ENCODE assay signal across 9 cellular contexts in genomic region chr10:117663750-117664149, GRCh38.
DNase-seq lines count a peak whose midpoint lies in the region; ATAC-seq, FAIRE-seq and TF ChIP-seq lines count a peak whose summit lies in the region.
"Had no signal": no experiment of that assay in that cellular context is flagged by ENCODE, and none has a peak within 500 bp of the region (broad histone marks: within the 10 kb centered on the region; RNA-seq: fewer than 3 reads in every experiment).

No MANE protein-coding gene starts in this region.

- ATAC-seq in GM21367 (IDR thresholded peaks at IDR 0.05; ENCODE audit: unreplicated experiment) (peak; percentile 98), HG03520 (IDR thresholded peaks at IDR 0.05; ENCODE audit: unreplicated experiment) (peak; percentile 99)

- in situ Hi-C loops in G401 (cut with HindIII; ENCODE audit: low sequenced_read_pairs), result no loop called here

- no peak overlapping the region for H3K4me3 ChIP-seq in fibroblast of the aortic adventitia (ENCODE audit: low read depth, low read length)
- no peak overlapping the region for H3K4me3 ChIP-seq in endodermal cell (ENCODE audit: low read length)
- H3K4me3 ChIP-seq: vagina had no signal

- DNase-seq in GM12891 (ENCODE audit: insufficient read length, low spot score) (peak; percentile 55), fibroblast of the aortic adventitia (ENCODE audit: low read depth) (peak; percentile 33), G401 (ENCODE audit: low spot score) (no peak), endodermal cell (no peak), dermis blood vessel endothelial cell (no peak), NCI-H2081 (lab: John Stamatoyannopoulos, UW) (no peak)

- no peaks in the 10 kb centered on the region for H3K36me3 ChIP-seq in endodermal cell (ENCODE audit: control insufficient read depth, insufficient read depth, low read length)
- H3K36me3 ChIP-seq: vagina had no signal

- WGBS in endodermal cell (ENCODE audit: insufficient coverage in 1 of 2, insufficient read length in 1 of 2), 2 experiments, result 55 to 92% methylated on average over 2 of the region's 2 CpGs

- H3K4me1 ChIP-seq in endodermal cell (ENCODE audit: control insufficient read depth, insufficient read depth, low read length), result no peaks in the 10 kb centered on the region
- H3K4me1 ChIP-seq: vagina had no signal

- H3K27me3 Mint-ChIP-seq in endodermal cell (ENCODE audit: insufficient read depth), result peaks cover 7% of the 10 kb centered on the region

- no peak overlapping the region for H3K9ac ChIP-seq in endodermal cell (ENCODE audit: extremely low read depth, low read length, poor library complexity, severe bottlenecking)

- H3K9me3 Mint-ChIP-seq in endodermal cell, result no peaks in the 10 kb centered on the region

- no peak overlapping the region for H3K4me3 Mint-ChIP-seq in endodermal cell

- H3K36me3 Mint-ChIP-seq in endodermal cell (ENCODE audit: low read depth), result no peaks in the 10 kb centered on the region

- TF ChIP-seq CTCF in fibroblast of the aortic adventitia (IDR thresholded peaks at IDR 0.05; ENCODE audit: insufficient read depth, low read length), result no peak
- TF ChIP-seq CTCF in endodermal cell (conservative IDR thresholded peaks at IDR 0.05), result no peak

- no peaks in the 10 kb centered on the region for H3K9me3 ChIP-seq in endodermal cell (ENCODE audit: control insufficient read depth, low read length)
- H3K9me3 ChIP-seq: vagina had no signal

- TF ChIP-seq POLR2A in GM12891 (IDR thresholded peaks at IDR 0.05; ENCODE audit: low read depth, low read length), result no peak

- no peaks in the 10 kb centered on the region for H3K4me1 Mint-ChIP-seq in endodermal cell

- no peak overlapping the region for H3K27ac Mint-ChIP-seq in endodermal cell

- H3K27ac ChIP-seq in endodermal cell (ENCODE audit: low read depth, low read length), result no peak overlapping the region
- H3K27ac ChIP-seq: vagina had no signal

- no peaks in the 10 kb centered on the region for H3K27me3 ChIP-seq in endodermal cell (ENCODE audit: control insufficient read depth, insufficient read depth, low read length, poor library complexity, severe bottlenecking)
- H3K27me3 ChIP-seq: vagina had no signal

- FAIRE-seq in GM12891 (lab: Jason Lieb, UNC), result peak; percentile 89

TF ChIP-seq in GM12891, 5 proteins besides CTCF, POLR2A, EP300 and RAD21:
- no peak for TF ChIP-seq SPI1 (IDR thresholded peaks at IDR 0.05; ENCODE audit: low read depth, low read length)
- no peak for TF ChIP-seq POLR2AphosphoS5 (IDR thresholded peaks at IDR 0.05; ENCODE audit: low read depth, low read length)
- TF ChIP-seq POU2F2 (IDR thresholded peaks at IDR 0.05; ENCODE audit: low read depth, low read length), result no peak; the same call in 1 of the 2 replicates
- TF ChIP-seq TAF1 (IDR thresholded peaks at IDR 0.05; ENCODE audit: low read depth, low read length), result no peak
- TF ChIP-seq PAX5 (IDR thresholded peaks at IDR 0.05; ENCODE audit: insufficient read depth, low read length, severe bottlenecking), result no peak

Comparison
In these comparisons a context has a peak if more than half of its experiments do, and no peak if none do; other contexts are left out.
1. DNase-seq: peak in GM12891 (single experiment) and fibroblast of the aortic adventitia (single experiment); none in G401 (single experiment), endodermal cell (single experiment), dermis blood vessel endothelial cell (single experiment) and NCI-H2081 (0 of 2).